8 cellular contexts compared by ENCODE assay signal in genomic region chr1:88683848-88684481, GRCh38. TPM values are rescaled to one million over a fixed set of nuclear protein-coding genes. Genes with fewer than 3 reads are reported as not detected.
A peak's percentile ranks its signal among the peaks of the same experiment; 100 is the strongest.
DNase-seq lines count a peak whose midpoint lies in the region; ATAC-seq and TF ChIP-seq lines count a peak whose summit lies in the region.

Gene PKN2, plus strand, starts transcription at chr1:88684273. Its CDS starts 308 bp downstream, at chr1:88684581.

- no peaks in the 10 kb centered on the region for H3K27me3 ChIP-seq in SK-N-SH (ENCODE audit: insufficient read depth)
- no peaks in the 10 kb centered on the region for H3K27me3 ChIP-seq in gastroesophageal sphincter

- peak within 1 kb of the TSS; percentile 80 for H3K4me2 ChIP-seq in SK-N-SH

- H3K4me1 ChIP-seq in SK-N-SH (ENCODE audit: control insufficient read depth in 1 of 2, insufficient read depth in 2 of 2, low read depth in 1 of 2, low read length in 1 of 2) (peaks cover 5 to 11% of the 10 kb centered on the region in 2 experiments; a peak in 2 of 4 replicates), gastroesophageal sphincter (peaks cover 5 to 48% (median 10%) of the 10 kb centered on the region in 3 donors)

- peaks cover 4% of the 10 kb centered on the region in 2 experiments for H3K36me3 ChIP-seq in SK-N-SH (replicated peaks in 1 of 2; ENCODE audit: control insufficient read depth in 1 of 2, insufficient read depth in 2 of 2, low read length in 1 of 2)
- H3K36me3 ChIP-seq in gastroesophageal sphincter, result no peaks in the 10 kb centered on the region

- POLR2A ChIA-PET in GM10248 (lab: Yijun Ruan, JAX), result interaction anchor here (0.5 to 1.3 kb wide), 8 partner anchors 12 to 994 kb away, joined by 3 to 11 read pairs (median 4); partner anchors contain the start of gene GTF2B
- POLR2A ChIA-PET in SK-N-SH (lab: Yijun Ruan, JAX), result no interaction called here

- TF ChIP-seq POLR2A in gastroesophageal sphincter (IDR thresholded peaks at IDR 0.05), result peak; percentile 84 to 92

- TF ChIP-seq CTCF in GM10248 (IDR thresholded peaks at IDR 0.05; ENCODE audit: control extremely low read depth, extremely low read depth, low read depth, missing control alignments) (no peak), SK-N-SH (IDR thresholded peaks at IDR 0.05) (no peak; the same call in 1 of the 2 replicates), gastroesophageal sphincter (IDR thresholded peaks at IDR 0.05) (peak in 3 of 4 experiments; percentile 38 to 59 (median 54))

- H3F3A ChIP-seq in SK-N-SH (replicated peaks; ENCODE audit: insufficient read depth), result peaks cover 29% of the 10 kb centered on the region

- WGBS in SK-N-SH (ENCODE audit: low lambda C conversion rate), result under 1% methylated on average over 32 of the region's 58 CpGs
- WGBS in gastroesophageal sphincter (ENCODE audit: low coverage in 1 of 2), 2 donors, result 0% methylated on average over 7 to 23 of the region's 58 CpGs

- no peak; a peak in 1 of 4 replicates for TF ChIP-seq EP300 in SK-N-SH (IDR thresholded peaks at IDR 0.05; ENCODE audit: borderline replicate concordance in 1 of 2, low read depth in 1 of 2, low read length in 1 of 2)
- no peak for TF ChIP-seq EP300 in gastroesophageal sphincter (IDR thresholded peaks at IDR 0.05)

- peaks cover 51% of the 10 kb centered on the region for H3K79me2 ChIP-seq in SK-N-SH (ENCODE audit: insufficient read depth)

- H3K9me2 ChIP-seq in SK-N-SH, result no peaks in the 10 kb centered on the region; the same call in 1 of the 2 replicates

- H3K4me3 ChIP-seq in SK-N-SH (ENCODE audit: low read depth in 2 of 2, low read length in 1 of 2), result peak within 1 kb of the TSS; percentile 95 to 98
- peak within 1 kb of the TSS; percentile 87 to 90 for H3K4me3 ChIP-seq in gastroesophageal sphincter

- DNase-seq in GM10248 (ENCODE audit: extremely low spot score) (peak; percentile 96), NCI-H1048 (lab: John Stamatoyannopoulos, UW) (peak; percentile 94), SK-N-SH (peak; percentile 97), non-pigmented ciliary epithelial cell (ENCODE audit: low read depth) (peak; percentile 82), superior temporal gyrus (ENCODE audit: extremely low spot score) (peak; percentile 97)
- DNase-seq in activated naive CD4-positive, alpha-beta T cell treated with anti-CD3 and anti-CD28 coated beads, Interleukin-2, amount 50 U/mL, for 16 hours, result peak; percentile 97

- peak within 1 kb of the TSS; percentile 90 to 92 for H3K27ac ChIP-seq in SK-N-SH (ENCODE audit: low read depth in 2 of 2, low read length in 1 of 2)
- H3K27ac ChIP-seq in gastroesophageal sphincter, result peak within 1 kb of the TSS; percentile 93 to 99 (median 96)

- no peaks in the 10 kb centered on the region for H3K9me3 ChIP-seq in SK-N-SH
- no peaks in the 10 kb centered on the region for H3K9me3 ChIP-seq in gastroesophageal sphincter

- H3K9ac ChIP-seq in SK-N-SH, result peak within 1 kb of the TSS; percentile 92

- H4K20me1 ChIP-seq in SK-N-SH (ENCODE audit: insufficient read depth), result peaks cover 22% of the 10 kb centered on the region; the same call in 1 of the 2 replicates

- peak; percentile 30; the same call in 1 of the 2 replicates for TF ChIP-seq RAD21 in SK-N-SH (IDR thresholded peaks at IDR 0.05; ENCODE audit: low read length)

- CTCF ChIA-PET in GM10248 (lab: Yijun Ruan, JAX) (interaction anchor here (0.6 to 2.4 kb wide), 12 partner anchors 8 to 204 kb away, joined by 3 to 8 read pairs (median 4); no protein-coding TSS in a partner anchor), SK-N-SH (lab: Yijun Ruan, JAX) (interaction anchor here (0.6 to 2.4 kb wide), 10 partner anchors 12 to 200 kb away, joined by 3 to 13 read pairs (median 4); no protein-coding TSS in a partner anchor)

- ATAC-seq in HG02588 (IDR thresholded peaks at IDR 0.05; ENCODE audit: unreplicated experiment) (peak; percentile 89), gastroesophageal sphincter (peak; percentile 100)

- peak within 1 kb of the TSS; percentile 87 for H2AFZ ChIP-seq in SK-N-SH (ENCODE audit: low read depth)

TF ChIP-seq in SK-N-SH, 30 proteins besides CTCF, POLR2A, EP300 and RAD21 (continues in another document):
- TF ChIP-seq JUND (IDR thresholded peaks at IDR 0.05) (0 out of 2 replicates have a peak, but pooled peaks have one; percentile 8), TCF12 (IDR thresholded peaks at IDR 0.05) (no peak), EZH2phosphoT487 (IDR thresholded peaks at IDR 0.05; ENCODE audit: borderline replicate concordance, low read depth) (no peak), TAF1 (IDR thresholded peaks at IDR 0.05; ENCODE audit: borderline replicate concordance, low read depth, low read length) (peak; percentile 89), YY1 (IDR thresholded peaks at IDR 0.05; ENCODE audit: low read depth) (peak; percentile 67; the same call in 1 of the 2 replicates), MAX (IDR thresholded peaks at IDR 0.05; ENCODE audit: low read depth) (peak; percentile 65; the same call in 1 of the 2 replicates), ZBTB33 (IDR thresholded peaks at IDR 0.05; ENCODE audit: borderline replicate concordance, low read depth) (no peak), ELF1 (IDR thresholded peaks at IDR 0.05) (no peak), GATA2 (CRISPR knock-in tag; IDR thresholded peaks at IDR 0.05) (no peak; the same call in 1 of the 2 replicates), NRF1 (IDR thresholded peaks at IDR 0.05; ENCODE audit: low read depth, low read length) (no peak), GABPA (IDR thresholded peaks at IDR 0.05; ENCODE audit: low read depth) (no peak), POLR2AphosphoS5 (IDR thresholded peaks at IDR 0.05; ENCODE audit: low read depth, low read length) (peak; percentile 92), SIN3A (IDR thresholded peaks at IDR 0.05; ENCODE audit: borderline replicate concordance, low read depth, low read length) (peak; percentile 71; the same call in 1 of the 2 replicates), FOXJ3 (CRISPR knock-in tag; IDR thresholded peaks at IDR 0.05) (no peak), RXRA (IDR thresholded peaks at IDR 0.05; ENCODE audit: borderline replicate concordance, low read depth) (0 out of 2 replicates have a peak, but pooled peaks have one; percentile 8), NFIC (IDR thresholded peaks at IDR 0.05; ENCODE audit: borderline replicate concordance) (0 out of 2 replicates have a peak, but pooled peaks have one; percentile 50), RCOR1 (IDR thresholded peaks at IDR 0.05; ENCODE audit: low read length) (0 out of 2 replicates have a peak, but pooled peaks have one; percentile 14), PBX3 (IDR thresholded peaks at IDR 0.05) (no peak; the same call in 1 of the 2 replicates), CHD2 (IDR thresholded peaks at IDR 0.05; ENCODE audit: low read length, partially characterized antibody) (peak; percentile 32)
- TF ChIP-seq, protein P1, sequence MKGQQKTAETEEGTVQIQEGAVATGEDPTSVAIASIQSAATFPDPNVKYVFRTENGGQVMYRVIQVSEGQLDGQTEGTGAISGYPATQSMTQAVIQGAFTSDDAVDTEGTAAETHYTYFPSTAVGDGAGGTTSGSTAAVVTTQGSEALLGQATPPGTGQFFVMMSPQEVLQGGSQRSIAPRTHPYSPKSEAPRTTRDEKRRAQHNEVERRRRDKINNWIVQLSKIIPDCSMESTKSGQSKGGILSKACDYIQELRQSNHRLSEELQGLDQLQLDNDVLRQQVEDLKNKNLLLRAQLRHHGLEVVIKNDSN (IDR thresholded peaks at IDR 0.05; ENCODE audit: borderline replicate concordance, low read depth), result peak; percentile 99
- TF ChIP-seq, protein P2, sequence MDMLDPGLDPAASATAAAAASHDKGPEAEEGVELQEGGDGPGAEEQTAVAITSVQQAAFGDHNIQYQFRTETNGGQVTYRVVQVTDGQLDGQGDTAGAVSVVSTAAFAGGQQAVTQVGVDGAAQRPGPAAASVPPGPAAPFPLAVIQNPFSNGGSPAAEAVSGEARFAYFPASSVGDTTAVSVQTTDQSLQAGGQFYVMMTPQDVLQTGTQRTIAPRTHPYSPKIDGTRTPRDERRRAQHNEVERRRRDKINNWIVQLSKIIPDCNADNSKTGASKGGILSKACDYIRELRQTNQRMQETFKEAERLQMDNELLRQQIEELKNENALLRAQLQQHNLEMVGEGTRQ (IDR thresholded peaks at IDR 0.05; ENCODE audit: borderline replicate concordance, low read depth, low read length), result peak; percentile 89

RNA-seq across cellular contexts. Expression of gene PKN2, which starts in this region (rescaled TPM):
- 6.8 and 11.2 TPM in 2 replicates for polyA plus RNA-seq in SK-N-SH (2012; rRNA removed)
- 9.2 and 11.0 TPM in 2 replicates for polyA plus RNA-seq in SK-N-SH (2012; cell fraction: cytosol; rRNA removed)
- polyA plus RNA-seq in SK-N-SH (2012; cell fraction: nucleus; rRNA removed), result 11.0 and 26.6 TPM in 2 replicates
- total RNA-seq in gastroesophageal sphincter, result 10 to 100 TPM; 30.9 to 47.8 (median 38.4) TPM

Comparison
In these comparisons a context has a peak if more than half of its experiments do, and no peak if none do; other contexts are left out.
1. Peak in every context shown above with its lines: DNase-seq, ATAC-seq, H3K4me3 ChIP-seq and H3K27ac ChIP-seq.
2. CTCF ChIP-seq: peak in gastroesophageal sphincter (3 of 4); none in GM10248 (single experiment) and SK-N-SH (single experiment).